In genomic region chr1:230073371-230074035, GRCh38 we compare ENCODE assay signal across 8 cellular contexts. TPM values are rescaled to one million over a fixed set of nuclear protein-coding genes. Genes with fewer than 3 reads are reported as not detected.
DNase-seq lines count a peak whose midpoint lies in the region; ATAC-seq and TF ChIP-seq lines count a peak whose summit lies in the region.

No MANE protein-coding gene starts in this region.

- no peaks in the 10 kb centered on the region for H3K27me3 ChIP-seq in left lung

- H3K27ac ChIP-seq in cingulate gyrus (ENCODE audit: low read depth, low read length), result peak overlapping the region; percentile 41
- H3K27ac ChIP-seq in left lung, result no peak overlapping the region

- H3K4me3 ChIP-seq in left lung, result no peak overlapping the region

- peaks cover 12 to 37% of the 10 kb centered on the region in 2 donors for H3K4me1 ChIP-seq in left lung

- intact Hi-C loops in left lung (cut with DNase I), result no loop called here

- peaks cover 0 to 17% of the 10 kb centered on the region in 2 donors for H3K36me3 ChIP-seq in left lung

- TF ChIP-seq CTCF in left lung (IDR thresholded peaks at IDR 0.05), result no peak

- peak; percentile 69 for DNase-seq in COLO829 (ENCODE audit: low spot score)
- DNase-seq in M059J (ENCODE audit: low read depth), result peak; percentile 96
- peak in 36 of 56 donors; percentile 7 to 80 (median 32) for DNase-seq in nucleus accumbens (lab: John Stamatoyannopoulos, UW)
- DNase-seq in HuH-7 (ENCODE audit: low spot score), result no peak
- DNase-seq in left lung, result no peak

- ATAC-seq in left lung (no peak), GM21526 (IDR thresholded peaks at IDR 0.05; ENCODE audit: low FRiP score, unreplicated experiment) (no peak), HG02759 (IDR thresholded peaks at IDR 0.05; ENCODE audit: unreplicated experiment) (no peak)

- H3K9me3 ChIP-seq in left lung, result no peaks in the 10 kb centered on the region

RNA-seq across cellular contexts. Expression of gene GALNT2, which starts 6.5 kb away (rescaled TPM):
- 39.0 and 65.1 TPM in 2 replicates for total RNA-seq in M059J (2014; rRNA removed; shearing (Covaris generic))
- total RNA-seq in left lung, result 100 to 1,000 TPM in 1 of 2 donors, 10 to 100 TPM in 1; 79.5 to 114 TPM

Comparison
In these comparisons a context has a peak if more than half of its experiments do, and no peak if none do; other contexts are left out.
1. DNase-seq: peak in COLO829 (single experiment), M059J (single experiment) and nucleus accumbens (36 of 56); none in HuH-7 (single experiment) and left lung (0 of 2).